In genomic region chr5:3836528-3836927, GRCh38 we compare ENCODE assay signal across 19 cellular contexts.
DNase-seq lines count a peak whose midpoint lies in the region; ATAC-seq, FAIRE-seq and TF ChIP-seq lines count a peak whose summit lies in the region.
"Had no signal": no experiment of that assay in that cellular context is flagged by ENCODE, and none has a peak within 500 bp of the region (broad histone marks: within the 10 kb centered on the region; RNA-seq: fewer than 3 reads in every experiment).

No MANE protein-coding gene starts in this region.

- H3K27me3 Mint-ChIP-seq in mesothelial cell of epicardium (ENCODE audit: low read depth) (no peaks in the 10 kb centered on the region), type B pancreatic cell (peaks cover 12% of the 10 kb centered on the region)
- H3K27me3 Mint-ChIP-seq: CD4-positive, CD25-positive, alpha-beta regulatory T cell had no signal

- peak; percentile 66 for DNase-seq in HT-29 (ENCODE audit: low spot score)
- peak; percentile 26 for DNase-seq in RWPE1 (ENCODE audit: low spot score)
- DNase-seq in epithelial cell of esophagus (ENCODE audit: low read depth): peak; percentile 38
- DNase-seq in mesothelial cell of epicardium (ENCODE audit: low spot score in 2 of 2, unreplicated experiment in 2 of 2): no peak
- DNase-seq in AML-193 (lab: John Stamatoyannopoulos, UW): no peak
- DNase-seq in RCC 7860 (ENCODE audit: low spot score): no peak
- no peak for DNase-seq in type B pancreatic cell (ENCODE audit: extremely low spot score, unreplicated experiment)
- DNase-seq: 8988T; BE2C; C1 segment of cervical spinal cord; CD4-positive, CD25-positive, alpha-beta regulatory T cell; CD8-positive, alpha-beta memory T cell; COR-L47; DMS 273 treated with DMSO at 0.1 percent for 48 hours had no signal

- H3K4me3 ChIP-seq in epithelial cell of esophagus (ENCODE audit: low read length): no peak overlapping the region
- H3K4me3 ChIP-seq: HAP-1 had no signal

- H3K27ac Mint-ChIP-seq in mesothelial cell of epicardium: peak overlapping the region; percentile 21
- H3K27ac Mint-ChIP-seq in type B pancreatic cell: no peak overlapping the region
- H3K27ac Mint-ChIP-seq: CD4-positive, CD25-positive, alpha-beta regulatory T cell; CD8-positive, alpha-beta memory T cell had no signal

- TF ChIP-seq CTCF in RWPE1 (conservative IDR thresholded peaks at IDR 0.05; ENCODE audit: low read depth) (no peak), epithelial cell of esophagus (IDR thresholded peaks at IDR 0.05; ENCODE audit: insufficient read depth, low read depth, low read length, missing control alignments) (no peak), mesothelial cell of epicardium (IDR thresholded peaks at IDR 0.05; ENCODE audit: unreplicated experiment) (no peak), type B pancreatic cell (conservative IDR thresholded peaks at IDR 0.05) (no peak)

- FAIRE-seq in RCC 7860 (lab: Jason Lieb, UNC): no peak
- FAIRE-seq: G401.6, GM12891, GM19239 had no signal

- no peak for ATAC-seq in HG03045 (IDR thresholded peaks at IDR 0.05; ENCODE audit: unreplicated experiment)

- H3K27ac ChIP-seq in RWPE1: no peak overlapping the region

- no peak overlapping the region for H3K4me3 Mint-ChIP-seq in mesothelial cell of epicardium
- H3K4me3 Mint-ChIP-seq in type B pancreatic cell: no peak overlapping the region
- H3K4me3 Mint-ChIP-seq: CD4-positive, CD25-positive, alpha-beta regulatory T cell; CD8-positive, alpha-beta memory T cell had no signal

- no peaks in the 10 kb centered on the region for H3K36me3 Mint-ChIP-seq in mesothelial cell of epicardium
- H3K36me3 Mint-ChIP-seq in type B pancreatic cell: no peaks in the 10 kb centered on the region
- H3K36me3 Mint-ChIP-seq: CD4-positive, CD25-positive, alpha-beta regulatory T cell had no signal

- POLR2A ChIA-PET in RWPE1 (lab: Yijun Ruan, JAX; ENCODE audit: low non-redundant PET): no interaction called here

- no peaks in the 10 kb centered on the region for H3K9me3 Mint-ChIP-seq in mesothelial cell of epicardium
- peaks cover 5% of the 10 kb centered on the region for H3K9me3 Mint-ChIP-seq in type B pancreatic cell

- CTCF ChIA-PET in RWPE1 (lab: Yijun Ruan, JAX): no interaction called here

- H3K4me1 Mint-ChIP-seq in mesothelial cell of epicardium (peaks cover 23% of the 10 kb centered on the region), type B pancreatic cell (ENCODE audit: unreplicated experiment) (no peaks in the 10 kb centered on the region)
- H3K4me1 Mint-ChIP-seq: CD4-positive, CD25-positive, alpha-beta regulatory T cell; CD8-positive, alpha-beta memory T cell had no signal

Comparison
In these comparisons a context has a peak if more than half of its experiments do, and no peak if none do; other contexts are left out.
1. DNase-seq: peak in HT-29 (single experiment), RWPE1 (single experiment) and epithelial cell of esophagus (single experiment); none in mesothelial cell of epicardium (0 of 2), AML-193 (0 of 2), RCC 7860 (single experiment) and type B pancreatic cell (single experiment).